ENCODE assay signal across 10 cellular contexts in the genomic region with DNA sequence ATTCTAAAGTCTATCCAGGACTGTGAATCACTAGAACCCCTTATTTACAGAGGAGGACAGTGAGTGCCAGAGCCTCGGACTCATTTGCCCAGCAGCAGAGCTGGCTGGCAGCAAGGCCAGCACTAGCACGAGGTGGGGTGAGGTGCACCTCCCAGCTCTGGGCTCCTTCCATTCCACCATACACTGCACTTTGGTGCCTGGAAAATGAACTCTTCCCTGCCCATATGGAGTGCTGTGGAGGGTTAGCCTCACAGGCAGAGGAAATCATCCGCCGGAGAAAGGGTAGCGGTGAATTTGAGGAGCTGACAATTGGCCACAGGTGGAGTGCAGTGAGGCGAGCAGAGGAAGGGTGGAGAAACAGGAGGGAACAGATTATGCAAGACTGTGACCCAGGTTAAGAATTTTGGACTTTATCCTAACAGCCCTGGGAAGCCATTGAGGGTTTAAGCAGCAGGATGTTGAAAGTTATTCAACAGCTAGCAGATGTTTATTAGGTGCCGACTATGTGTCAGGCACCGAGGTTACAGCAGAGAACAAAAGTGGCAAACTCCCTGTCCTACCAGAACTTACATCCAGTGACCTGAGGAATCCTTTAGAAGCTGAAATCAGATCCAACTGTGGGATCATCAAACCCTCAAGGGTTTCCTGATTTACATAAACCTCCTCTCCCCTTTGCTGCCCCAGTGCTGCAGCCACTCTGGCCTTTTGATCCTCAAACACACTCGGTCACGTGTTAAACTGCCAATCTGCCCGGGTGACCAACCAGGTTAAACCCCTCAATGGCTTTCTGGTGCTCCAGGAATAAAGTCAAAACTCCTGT. TPM values are rescaled to one million over a fixed set of nuclear protein-coding genes. Genes with fewer than 3 reads are reported as not detected.
A peak's percentile ranks its signal among the peaks of the same experiment; 100 is the strongest.
DNase-seq lines count a peak whose midpoint lies in the region; ATAC-seq, FAIRE-seq and TF ChIP-seq lines count a peak whose summit lies in the region.
"Had no signal": no experiment of that assay in that cellular context is flagged by ENCODE, and none has a peak within 500 bp of the region (broad histone marks: within the 10 kb centered on the region; RNA-seq: fewer than 3 reads in every experiment).

No MANE protein-coding gene starts in this region.

- no peak overlapping the region for H2AFZ ChIP-seq in keratinocyte (ENCODE audit: control insufficient read depth, low read length)

- H3K4me3 ChIP-seq in HUES48 (ENCODE audit: low read depth, low read length) (no peak overlapping the region), bronchial epithelial cell (ENCODE audit: low read depth, low read length) (no peak overlapping the region), keratinocyte (ENCODE audit: control insufficient read depth in 2 of 3, extremely low read depth in 1 of 3, insufficient read depth in 2 of 3, low read depth in 1 of 3, low read length in 3 of 3) (peak overlapping the region in 2 of 3 experiments; percentile 28 to 30), small intestine (ENCODE audit: low read depth in 1 of 2, low read length in 2 of 2) (peak overlapping the region in 1 of 2 donors; percentile 20)

- H3K9me3 ChIP-seq in HUES48 (ENCODE audit: control insufficient read depth, insufficient read depth, low read length) (no peaks in the 10 kb centered on the region), keratinocyte (ENCODE audit: control insufficient read depth, low read depth, low read length) (no peaks in the 10 kb centered on the region), small intestine (ENCODE audit: control insufficient read depth, low read depth) (no peaks in the 10 kb centered on the region)

- peaks cover 44% of the 10 kb centered on the region for H3K4me1 Mint-ChIP-seq in T-helper 2 cell treated with Interferon-gamma antibody and Interleukin-4, amounts not matched to agents 5 μg/mL and 100 μg/mL, for 36 hours (ENCODE audit: low read depth)

- H4K20me1 ChIP-seq in keratinocyte (ENCODE audit: control insufficient read depth, extremely low read depth, insufficient read depth, low read length), result peaks cover 3% of the 10 kb centered on the region

- no peaks in the 10 kb centered on the region for H3K9me1 ChIP-seq in keratinocyte (ENCODE audit: control insufficient read depth, extremely low read depth, insufficient read depth, low read length)

- dilution Hi-C loops in keratinocyte (cut with MboI; ENCODE audit: extremely low pct_ligation_motif_present, low sequenced_read_pairs), result no loop called here

- WGBS in small intestine, 3 donors, result 15 to 43% (median 35%) methylated on average over 11 of the region's 11 CpGs

- DNase-seq in bronchial epithelial cell (ENCODE audit: low read depth), result peak; percentile 47
- DNase-seq in keratinocyte (ENCODE audit: low read depth, low spot score), result no peak
- DNase-seq in small intestine, result peak; percentile 92
- DNase-seq in T-helper 2 cell treated with Interferon-gamma antibody and Interleukin-4, amounts not matched to agents 5 μg/mL and 100 μg/mL, for 36 hours (ENCODE audit: low spot score), result no peak
- no peak for DNase-seq in AML-193 (lab: John Stamatoyannopoulos, UW)
- no peak for DNase-seq in OCI-M1 (lab: John Stamatoyannopoulos, UW)
- DNase-seq: central memory CD4-positive, alpha-beta T cell; SW 1271 had no signal

- no peak for TF ChIP-seq CTCF in bronchial epithelial cell (IDR thresholded peaks at IDR 0.05; ENCODE audit: insufficient read depth, low read length, severe bottlenecking)
- TF ChIP-seq CTCF in keratinocyte (optimal IDR thresholded peaks at IDR 0.05 in 1 of 3, IDR thresholded peaks at IDR 0.05 in 1 of 3, conservative IDR thresholded peaks at IDR 0.05 in 1 of 3; ENCODE audit: extremely low read depth in 1 of 3, insufficient read depth in 2 of 3, low read length in 3 of 3), result no peak

- H3K9ac ChIP-seq in HUES48 (ENCODE audit: low read depth, low read length) (no peak overlapping the region), keratinocyte (ENCODE audit: control insufficient read depth, extremely low read depth, insufficient read depth, low read length) (peak overlapping the region; percentile 24)

- H3K27me3 ChIP-seq in HUES48 (ENCODE audit: control insufficient read depth, insufficient read depth, low read length) (no peaks in the 10 kb centered on the region), bronchial epithelial cell (ENCODE audit: control insufficient read depth, insufficient read depth, low read length) (no peaks in the 10 kb centered on the region), keratinocyte (ENCODE audit: control insufficient read depth, extremely low read depth, insufficient read depth, low read length) (no peaks in the 10 kb centered on the region), small intestine (ENCODE audit: control insufficient read depth in 2 of 2, insufficient read depth in 2 of 2, low read length in 2 of 2) (no peaks in the 10 kb centered on the region)

- peak overlapping the region; percentile 62 for H3K27ac ChIP-seq in HUES48 (ENCODE audit: low read depth, low read length)
- peak overlapping the region; percentile 19 for H3K27ac ChIP-seq in keratinocyte (ENCODE audit: control insufficient read depth, insufficient read depth, low read length)
- peak overlapping the region; percentile 85 to 89 for H3K27ac ChIP-seq in small intestine (ENCODE audit: low read depth in 1 of 2, low read length in 1 of 2)

- H3K79me2 ChIP-seq in keratinocyte (ENCODE audit: control insufficient read depth, insufficient read depth, low read length), result peaks cover 79% of the 10 kb centered on the region

- H3K36me3 ChIP-seq in HUES48 (ENCODE audit: control insufficient read depth, insufficient read depth, low read length), result 0 out of 2 replicates have a peak, but pooled peaks cover 11% of the 10 kb centered on the region
- H3K36me3 ChIP-seq in bronchial epithelial cell (ENCODE audit: control insufficient read depth, insufficient read depth, low read length), result peaks cover 5% of the 10 kb centered on the region
- H3K36me3 ChIP-seq in keratinocyte (ENCODE audit: control insufficient read depth in 2 of 2, extremely low read depth in 1 of 2, insufficient read depth in 2 of 2, low read length in 2 of 2), result peaks cover 0 to 4% of the 10 kb centered on the region in 2 experiments
- no peaks in the 10 kb centered on the region for H3K36me3 ChIP-seq in small intestine (ENCODE audit: control insufficient read depth in 2 of 2, insufficient read depth in 2 of 2, low read length in 2 of 2)

- H3K4me1 ChIP-seq in HUES48 (ENCODE audit: control insufficient read depth, insufficient read depth, low read length) (peaks cover 45% of the 10 kb centered on the region), keratinocyte (ENCODE audit: control insufficient read depth, extremely low read depth, insufficient read depth, low read length) (peaks cover 50% of the 10 kb centered on the region), small intestine (ENCODE audit: control insufficient read depth in 2 of 2, insufficient read depth in 1 of 2, low read depth in 1 of 2, low read length in 1 of 2) (peaks cover 18 to 28% of the 10 kb centered on the region in 2 donors)

- no peaks in the 10 kb centered on the region for H3K27me3 Mint-ChIP-seq in T-helper 2 cell treated with Interferon-gamma antibody and Interleukin-4, amounts not matched to agents 5 μg/mL and 100 μg/mL, for 36 hours (ENCODE audit: low read depth)

- no peak for ATAC-seq in HG02981 (IDR thresholded peaks at IDR 0.05; ENCODE audit: unreplicated experiment)

- H3K9me3 Mint-ChIP-seq in T-helper 2 cell treated with Interferon-gamma antibody and Interleukin-4, amounts not matched to agents 5 μg/mL and 100 μg/mL, for 36 hours, result no peaks in the 10 kb centered on the region

- H3K4me3 Mint-ChIP-seq in T-helper 2 cell treated with Interferon-gamma antibody and Interleukin-4, amounts not matched to agents 5 μg/mL and 100 μg/mL, for 36 hours, result no peak overlapping the region

- H3K4me2 ChIP-seq in keratinocyte (ENCODE audit: control insufficient read depth, extremely low read depth, insufficient read depth, low read depth, low read length), result peak overlapping the region; percentile 76

- H3K36me3 Mint-ChIP-seq in T-helper 2 cell treated with Interferon-gamma antibody and Interleukin-4, amounts not matched to agents 5 μg/mL and 100 μg/mL, for 36 hours (ENCODE audit: low read depth), result peaks cover 30% of the 10 kb centered on the region

- H3K27ac Mint-ChIP-seq in T-helper 2 cell treated with Interferon-gamma antibody and Interleukin-4, amounts not matched to agents 5 μg/mL and 100 μg/mL, for 36 hours, result no peak overlapping the region

- FAIRE-seq in bronchial epithelial cell (lab: Jason Lieb, UNC) (no peak), keratinocyte (lab: Jason Lieb, UNC) (peak; percentile 59), small intestine (lab: Jason Lieb, UNC) (no peak)

RNA-seq across cellular contexts. Expression of a gene that starts 6.2 kb away (rescaled TPM):
- total RNA-seq in bronchial epithelial cell, result 24.7 and 50.2 TPM in 2 replicates
- 34.3 to 37.1 TPM (median 34.7 TPM) in 3 replicates for polyA plus RNA-seq in keratinocyte
- 14.5 TPM for polyA plus RNA-seq in keratinocyte (2011; ENCODE audit: low read depth)
- polyA plus RNA-seq in keratinocyte (2011; cell fraction: cytosol; rRNA removed), result 30.5 and 34.8 TPM in 2 replicates
- 55.2 and 57.5 TPM in 2 replicates for polyA plus RNA-seq in keratinocyte (2011; cell fraction: nucleus; rRNA removed)
- 22.1 and 40.9 TPM in 2 replicates for polyA plus RNA-seq in keratinocyte (2012; ENCODE audit: low replicate concordance)
- 30.9 to 72.0 TPM (median 35.9 TPM) in 3 replicates for polyA minus RNA-seq in keratinocyte
- 23.4 TPM for polyA minus RNA-seq in keratinocyte (2011; cell fraction: cytosol; rRNA and poly(A)+ RNA removed)
- 20.9 and 34.4 TPM in 2 replicates for polyA minus RNA-seq in keratinocyte (2011; cell fraction: nucleus; rRNA and poly(A)+ RNA removed)
- polyA plus RNA-seq in small intestine, result 10 to 100 TPM; 47.7 to 55.9 (median 49.6) TPM

RNA-seq across cellular contexts. Expression of a gene that starts 43.7 kb away (rescaled TPM):
- not detected in 2 replicates for total RNA-seq in bronchial epithelial cell
- polyA plus RNA-seq in keratinocyte (not detected in 3 replicates), small intestine (100 to 1,000 TPM in 1 of 3 donors, 10 to 100 TPM in 2; 26.1 to 122 (median 83.6) TPM)
- 0.11 TPM for polyA plus RNA-seq in keratinocyte (2011; ENCODE audit: low read depth)
- polyA plus RNA-seq in keratinocyte (2011; cell fraction: cytosol; rRNA removed), result not detected in 2 replicates
- not detected in 2 replicates for polyA plus RNA-seq in keratinocyte (2011; cell fraction: nucleus; rRNA removed)
- not detected in 2 replicates for polyA plus RNA-seq in keratinocyte (2012; ENCODE audit: low replicate concordance)
- polyA minus RNA-seq in keratinocyte, result not detected in 3 replicates
- polyA minus RNA-seq in keratinocyte (2011; cell fraction: cytosol; rRNA and poly(A)+ RNA removed), result not detected
- not detected in 2 replicates for polyA minus RNA-seq in keratinocyte (2011; cell fraction: nucleus; rRNA and poly(A)+ RNA removed)

RNA-seq across cellular contexts. Expression of a gene that starts 46.0 kb away (rescaled TPM):
- not detected in 2 replicates for total RNA-seq in bronchial epithelial cell
- polyA plus RNA-seq in keratinocyte, result not detected in 3 replicates
- not detected for polyA plus RNA-seq in keratinocyte (2011; ENCODE audit: low read depth)
- polyA plus RNA-seq in keratinocyte (2011; cell fraction: cytosol; rRNA removed), result not detected in 2 replicates
- polyA plus RNA-seq in keratinocyte (2011; cell fraction: nucleus; rRNA removed), result not detected in 2 replicates
- not detected in 2 replicates for polyA plus RNA-seq in keratinocyte (2012; ENCODE audit: low replicate concordance)
- polyA minus RNA-seq in keratinocyte, result not detected in 3 replicates
- not detected for polyA minus RNA-seq in keratinocyte (2011; cell fraction: cytosol; rRNA and poly(A)+ RNA removed)
- not detected in 2 replicates for polyA minus RNA-seq in keratinocyte (2011; cell fraction: nucleus; rRNA and poly(A)+ RNA removed)
- 1 to 10 TPM; 1.4 to 5.4 (median 5.4) TPM for polyA plus RNA-seq in small intestine

Comparison
In these comparisons a context has a peak if more than half of its experiments do, and no peak if none do; other contexts are left out.
1. H3K27ac ChIP-seq: peak in every context shown above with its lines; median percentile 87 in small intestine; 62 in HUES48; 19 in keratinocyte.
2. H3K4me3 ChIP-seq: peak in keratinocyte (2 of 3); none in HUES48 (single experiment) and bronchial epithelial cell (single experiment).
3. DNase-seq: peak in bronchial epithelial cell (single experiment) and small intestine (single experiment); none in keratinocyte (single experiment), T-helper 2 cell treated with Interferon-gamma antibody and Interleukin-4, amounts not matched to agents 5 μg/mL and 100 μg/mL, for 36 hours (single experiment), AML-193 (0 of 2) and OCI-M1 (single experiment).
4. RNA of a gene that starts 43.7 kb away (polyA plus RNA-seq): 26.1 to 122 TPM in small intestine; 0.11 TPM in keratinocyte; every median in the first group is over 10 times any median in the second.